Comparison of ENCODE assay signal across 8 cellular contexts in the genomic region with DNA sequence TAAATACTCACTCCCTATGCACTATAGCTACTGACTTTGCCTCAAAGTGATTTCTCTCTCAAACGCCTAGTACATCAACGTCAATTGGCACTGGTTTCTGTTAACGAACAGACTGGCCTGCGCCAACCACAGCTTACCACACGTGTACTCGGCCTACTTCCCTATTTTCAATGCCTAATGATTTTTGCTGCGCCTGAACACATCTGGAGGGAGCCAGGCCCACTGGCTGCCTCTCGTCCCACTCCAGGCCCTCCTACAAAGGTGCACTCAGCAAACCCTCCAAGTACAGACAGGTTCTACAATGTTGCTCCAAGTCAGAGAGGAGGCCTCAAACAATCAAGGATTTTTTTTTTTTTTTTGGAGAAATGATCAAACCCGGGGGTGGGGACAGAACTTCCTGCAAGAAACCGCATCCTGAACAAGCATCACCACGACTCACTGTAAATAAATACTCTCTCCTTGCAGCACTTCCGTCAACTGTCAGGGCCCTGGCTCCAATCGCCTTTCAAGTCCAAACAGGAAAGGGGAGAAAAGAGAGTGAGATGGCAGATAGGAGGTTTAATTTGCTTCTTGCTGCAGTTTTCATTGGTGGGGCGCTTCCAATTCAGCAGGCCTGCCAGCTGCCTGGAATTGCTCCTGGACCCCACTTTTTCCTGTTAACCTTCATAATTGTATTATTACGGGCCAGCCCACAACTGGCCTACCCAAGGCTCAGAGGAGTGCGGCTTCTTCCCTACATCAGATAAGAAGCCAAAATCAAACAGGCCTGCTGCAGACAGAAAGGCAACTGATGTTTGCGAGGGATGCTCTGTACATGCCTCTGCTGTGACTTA.
DNase-seq lines count a peak whose midpoint lies in the region; ATAC-seq, FAIRE-seq and TF ChIP-seq lines count a peak whose summit lies in the region.

No MANE protein-coding gene starts in this region.

- peak overlapping the region; percentile 84 to 90 (median 89) for H3K27ac ChIP-seq in esophagus squamous epithelium
- H3K27ac ChIP-seq in kidney (ENCODE audit: low read depth in 2 of 2, low read length in 2 of 2) = no peak overlapping the region

- H3K4me1 Mint-ChIP-seq in activated CD4-positive, alpha-beta memory T cell treated with anti-CD3 and anti-CD28 coated beads for 36 hours (ENCODE audit: low read depth) = peaks cover 87% of the 10 kb centered on the region

- no peak for TF ChIP-seq POLR2A in esophagus squamous epithelium (IDR thresholded peaks at IDR 0.05)

- intact Hi-C loops in activated CD4-positive, alpha-beta memory T cell treated with anti-CD3 and anti-CD28 coated beads for 36 hours (cut with micrococcal nuclease) = loop anchor here (1.0 to 5.0 kb wide), 8 partner anchors 17 to 432 kb away; no protein-coding TSS in a partner anchor
- intact Hi-C loops in esophagus squamous epithelium (cut with DNase I) = loop anchor here (5.0 kb wide), 1 partner anchor 138 kb away; the partner anchor contains the start of gene FOXP1
- intact Hi-C loops in kidney (cut with DNase I) = no loop called here

- no peaks in the 10 kb centered on the region for H3K27me3 ChIP-seq in esophagus squamous epithelium

- H3K4me1 ChIP-seq in esophagus squamous epithelium (peaks cover 59 to 100% (median 81%) of the 10 kb centered on the region in 3 donors), kidney (ENCODE audit: control insufficient read depth in 1 of 2, insufficient read depth in 1 of 2, low read depth in 1 of 2, low read length in 2 of 2) (peaks cover 0 to 7% of the 10 kb centered on the region in 2 donors)

- 12 to 26% methylated on average over 16 of the region's 17 CpGs for WGBS in esophagus squamous epithelium, 2 donors

- DNase-seq in GM10248 (ENCODE audit: extremely low spot score) (peak; percentile 54), Kasumi-1 (lab: John Stamatoyannopoulos, UW) (peak; percentile 99 to 100), esophagus squamous epithelium (lab: John Stamatoyannopoulos, UW) (peak; percentile 38), renal cortical epithelial cell (ENCODE audit: low read depth) (peak; percentile 51), kidney (no peak), omental fat pad (ENCODE audit: low spot score) (no peak)
- peak; percentile 79 for DNase-seq in activated CD4-positive, alpha-beta memory T cell treated with anti-CD3 and anti-CD28 coated beads for 36 hours

- POLR2A ChIA-PET in GM10248 (lab: Yijun Ruan, JAX) = no interaction called here
- POLR2A ChIA-PET in activated CD4-positive, alpha-beta memory T cell treated with anti-CD3 and anti-CD28 coated beads for 36 hours (lab: Charles Lee) = interaction anchor here (0.7 to 2.5 kb wide), 8 partner anchors 10 to 380 kb away, joined by 3 to 9 read pairs (median 3); no protein-coding TSS in a partner anchor

- CTCF ChIA-PET in GM10248 (lab: Yijun Ruan, JAX) = interaction anchor here (1.4 kb wide), 1 partner anchor 47 kb away, joined by 3 read pairs; no protein-coding TSS in a partner anchor
- CTCF ChIA-PET in activated CD4-positive, alpha-beta memory T cell treated with anti-CD3 and anti-CD28 coated beads for 36 hours (lab: Charles Lee) = interaction anchor here (1.0 kb wide), 1 partner anchor 10 kb away, joined by 5 read pairs; no protein-coding TSS in a partner anchor

- H3K4me3 ChIP-seq in esophagus squamous epithelium = peak overlapping the region in 1 of 4 donors; percentile 1
- H3K4me3 ChIP-seq in kidney (ENCODE audit: low read length in 2 of 2) = no peak overlapping the region

- no peak for FAIRE-seq in kidney (lab: Jason Lieb, UNC)

- no peak overlapping the region for H3K9ac ChIP-seq in kidney (ENCODE audit: low read length in 2 of 2)

- H3K36me3 ChIP-seq in esophagus squamous epithelium (no peaks in the 10 kb centered on the region), kidney (ENCODE audit: control insufficient read depth in 1 of 2, insufficient read depth in 2 of 2, low read length in 2 of 2) (no peaks in the 10 kb centered on the region)

- H3K9me3 ChIP-seq in esophagus squamous epithelium (no peaks in the 10 kb centered on the region), kidney (ENCODE audit: control insufficient read depth in 1 of 2, low read length in 2 of 2) (no peaks in the 10 kb centered on the region)

- peak overlapping the region; percentile 95 for H3K27ac Mint-ChIP-seq in activated CD4-positive, alpha-beta memory T cell treated with anti-CD3 and anti-CD28 coated beads for 36 hours

- peak overlapping the region; percentile 65 for H3K4me3 Mint-ChIP-seq in activated CD4-positive, alpha-beta memory T cell treated with anti-CD3 and anti-CD28 coated beads for 36 hours

- H3K36me3 Mint-ChIP-seq in activated CD4-positive, alpha-beta memory T cell treated with anti-CD3 and anti-CD28 coated beads for 36 hours = peaks cover 2% of the 10 kb centered on the region

- no peaks in the 10 kb centered on the region for H3K9me3 Mint-ChIP-seq in activated CD4-positive, alpha-beta memory T cell treated with anti-CD3 and anti-CD28 coated beads for 36 hours

- H3K27me3 Mint-ChIP-seq in activated CD4-positive, alpha-beta memory T cell treated with anti-CD3 and anti-CD28 coated beads for 36 hours = no peaks in the 10 kb centered on the region

- ATAC-seq in GM21825 (IDR thresholded peaks at IDR 0.05; ENCODE audit: unreplicated experiment) (peak; percentile 90), omental fat pad (ENCODE audit: low FRiP score) (no peak)

- TF ChIP-seq CTCF in GM10248 (IDR thresholded peaks at IDR 0.05; ENCODE audit: control extremely low read depth, extremely low read depth, low read depth, missing control alignments) = no peak
- no peak for TF ChIP-seq CTCF in esophagus squamous epithelium (IDR thresholded peaks at IDR 0.05)
- TF ChIP-seq CTCF in kidney (IDR thresholded peaks at IDR 0.05; ENCODE audit: borderline replicate concordance, extremely low read depth, insufficient read depth) = no peak
- no peak for TF ChIP-seq CTCF in omental fat pad (IDR thresholded peaks at IDR 0.05)

Comparison
In these comparisons a context has a peak if more than half of its experiments do, and no peak if none do; other contexts are left out.
1. DNase-seq: peak in GM10248 (single experiment), Kasumi-1 (2 of 2), activated CD4-positive, alpha-beta memory T cell treated with anti-CD3 and anti-CD28 coated beads for 36 hours (single experiment), esophagus squamous epithelium (single experiment) and renal cortical epithelial cell (single experiment); none in kidney (single experiment) and omental fat pad (single experiment).
2. H3K27ac ChIP-seq: peak in esophagus squamous epithelium (4 of 4); none in kidney (0 of 2).